In the genomic region with DNA sequence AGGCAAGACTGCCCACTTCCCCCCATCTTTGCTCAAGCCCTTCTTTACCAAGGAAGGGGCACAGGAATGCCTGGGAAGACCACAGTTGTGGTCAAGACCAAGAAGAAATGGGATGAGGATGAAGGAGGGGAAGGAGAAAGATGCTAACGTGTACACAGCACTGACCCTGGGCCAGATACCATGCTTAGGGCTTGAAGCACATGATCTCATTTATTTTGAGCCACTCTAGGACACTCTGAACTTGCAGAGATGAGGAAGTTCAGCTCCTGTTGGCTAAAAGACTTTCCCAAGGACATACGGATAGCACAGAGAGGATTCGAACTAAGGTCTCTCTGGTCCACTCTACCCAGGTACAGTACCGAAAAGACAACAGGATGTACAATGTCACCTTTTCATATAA, we compare ENCODE assay signal across 12 cellular contexts. TPM values are rescaled to one million over a fixed set of nuclear protein-coding genes. Genes with fewer than 3 reads are reported as not detected.
A peak's percentile ranks its signal among the peaks of the same experiment; 100 is the strongest.
DNase-seq lines count a peak whose midpoint lies in the region; ATAC-seq and TF ChIP-seq lines count a peak whose summit lies in the region.
"Had no signal": no experiment of that assay in that cellular context is flagged by ENCODE, and none has a peak within 500 bp of the region (broad histone marks: within the 10 kb centered on the region; RNA-seq: fewer than 3 reads in every experiment).

No MANE protein-coding gene starts in this region.

- H3K4me1 ChIP-seq in RWPE2 (ENCODE audit: insufficient read depth, poor library complexity, severe bottlenecking) = peaks cover 12% of the 10 kb centered on the region
- H3K4me1 ChIP-seq in foreskin keratinocyte = peaks cover 2% of the 10 kb centered on the region
- H3K4me1 ChIP-seq: Caco-2 had no signal

- peaks cover 7% of the 10 kb centered on the region for H3K9me3 ChIP-seq in RWPE2 (ENCODE audit: severe bottlenecking)
- H3K9me3 ChIP-seq: Caco-2 had no signal

- no peak for TF ChIP-seq CTCF in HL-60 (IDR thresholded peaks at IDR 0.05; ENCODE audit: insufficient read depth, low read length)
- TF ChIP-seq CTCF in RWPE2 (IDR thresholded peaks at IDR 0.05; ENCODE audit: poor library complexity, severe bottlenecking) = no peak
- no peak for TF ChIP-seq CTCF in foreskin keratinocyte (conservative IDR thresholded peaks at IDR 0.05)

- DNase-seq in HL-60 (ENCODE audit: low read depth in 1 of 2, low spot score in 1 of 2) (peak in 1 of 2 experiments; percentile 46), RWPE2 (ENCODE audit: low spot score) (no peak), foreskin keratinocyte (no peak), pons (ENCODE audit: low spot score) (peak; percentile 53), germinal center (ENCODE audit: low spot score) (no peak), NCI-H748 (lab: John Stamatoyannopoulos, UW; ENCODE audit: unreplicated experiment) (no peak)
- DNase-seq: activated naive CD4-positive, alpha-beta T cell; Caco-2; cortex of kidney; NCI-H2227 treated with DMSO at 0.1 percent for 48 hours; stimulated activated CD4-positive, alpha-beta T cell treated with anti-CD3 and anti-CD28 coated beads, Interleukin-4, amount 100 ng/mL, for 24 hours had no signal

- H3K27me3 ChIP-seq in HL-60 (ENCODE audit: insufficient read depth, poor library complexity, severe bottlenecking) = no peaks in the 10 kb centered on the region
- H3K27me3 ChIP-seq in RWPE2 (ENCODE audit: insufficient read depth, poor library complexity, severe bottlenecking) = no peaks in the 10 kb centered on the region
- no peaks in the 10 kb centered on the region for H3K27me3 ChIP-seq in foreskin keratinocyte

- ATAC-seq in RWPE2 (ENCODE audit: low read depth) (no peak), foreskin keratinocyte (no peak), HG02981 (IDR thresholded peaks at IDR 0.05; ENCODE audit: unreplicated experiment) (no peak)

- peak overlapping the region; percentile 72 for H3K27ac ChIP-seq in HL-60 (replicated peaks)
- H3K27ac ChIP-seq in RWPE2 (ENCODE audit: poor library complexity, severe bottlenecking) = peak overlapping the region; percentile 90
- H3K27ac ChIP-seq in foreskin keratinocyte = peak overlapping the region; percentile 34

- H3K4me3 ChIP-seq in HL-60 (replicated peaks; ENCODE audit: insufficient read depth, low read length) (no peak overlapping the region), RWPE2 (ENCODE audit: severe bottlenecking) (no peak overlapping the region)

- H3K36me3 ChIP-seq in RWPE2 (ENCODE audit: low read depth) = no peaks in the 10 kb centered on the region

RNA-seq across cellular contexts. Expression of a gene that starts 42.6 kb away (rescaled TPM):
- total RNA-seq in foreskin keratinocyte = not detected in 2 replicates
- polyA plus RNA-seq in foreskin keratinocyte = not detected in 2 replicates
- total RNA-seq: Caco-2 had no signal

RNA-seq across cellular contexts. Expression of a gene that starts 55.4 kb away (rescaled TPM):
- total RNA-seq in foreskin keratinocyte = not detected in 2 replicates
- polyA plus RNA-seq in foreskin keratinocyte = not detected in 2 replicates
- total RNA-seq: Caco-2 had no signal

Comparison
In these comparisons a context has a peak if more than half of its experiments do, and no peak if none do; other contexts are left out.
1. H3K27ac ChIP-seq: peak in every context shown above with its lines; median percentile 90 in RWPE2; 72 in HL-60; 34 in foreskin keratinocyte.